22 cellular contexts compared by ENCODE assay signal in genomic region chr14:58987601-58988000, GRCh38.
DNase-seq lines count a peak whose midpoint lies in the region; ATAC-seq and TF ChIP-seq lines count a peak whose summit lies in the region.
"Had no signal": no experiment of that assay in that cellular context is flagged by ENCODE, and none has a peak within 500 bp of the region (broad histone marks: within the 10 kb centered on the region; RNA-seq: fewer than 3 reads in every experiment).

No MANE protein-coding gene starts in this region.

- no peak for TF ChIP-seq CTCF in nephron progenitor cell (IDR thresholded peaks at IDR 0.05)
- TF ChIP-seq CTCF in Caco-2 (IDR thresholded peaks at IDR 0.05; ENCODE audit: insufficient read depth in 1 of 2, low read depth in 1 of 2, low read length in 1 of 2, severe bottlenecking in 1 of 2, unreplicated experiment in 1 of 2) = no peak
- TF ChIP-seq CTCF in GM23338 (conservative IDR thresholded peaks at IDR 0.05; ENCODE audit: low read depth in 2 of 2) = no peak

- peak overlapping the region; percentile 14; the same call in 1 of the 2 replicates for H3K4me3 ChIP-seq in SJCRH30
- no peak overlapping the region for H3K4me3 ChIP-seq in Caco-2 (ENCODE audit: low read depth, low read length)
- no peak overlapping the region for H3K4me3 ChIP-seq in GM23338
- H3K4me3 ChIP-seq: BLaER1, GM12878 had no signal

- H3F3A ChIP-seq in GM23338 (replicated peaks; ENCODE audit: low read depth) = no peaks in the 10 kb centered on the region

- H4K20me1 ChIP-seq in GM23338 (replicated peaks; ENCODE audit: insufficient read depth) = no peaks in the 10 kb centered on the region
- H4K20me1 ChIP-seq: BLaER1 had no signal

- H2AFZ ChIP-seq in GM23338 = no peak overlapping the region

- DNase-seq in LHCN-M2 (ENCODE audit: low read depth) (peak; percentile 91), SJCRH30 (peak; percentile 81 to 91), myocyte (ENCODE audit: low read depth) (peak; percentile 94), nephron progenitor cell (no peak), SW480 (ENCODE audit: low spot score) (no peak), Caco-2 (no peak), GM23338 (ENCODE audit: low spot score) (no peak)
- DNase-seq: 8988T; ACHN; BE2C; C1 segment of cervical spinal cord; Calu3; CD4-positive, alpha-beta memory T cell; CD4-positive, CD25-positive, alpha-beta regulatory T cell; CD8-positive, alpha-beta memory T cell; COR-L47; DMS79 treated with DMSO at 0.1 percent for 48 hours; GF-D8 had no signal

- no peak for ATAC-seq in HG03039 (IDR thresholded peaks at IDR 0.05; ENCODE audit: unreplicated experiment)
- no peak for ATAC-seq in GM23338
- ATAC-seq: GM12878 had no signal

- H3K36me3 Mint-ChIP-seq in nephron progenitor cell (ENCODE audit: low read depth) = no peaks in the 10 kb centered on the region
- no peaks in the 10 kb centered on the region for H3K36me3 Mint-ChIP-seq in Caco-2 (ENCODE audit: insufficient read depth, unreplicated experiment)
- H3K36me3 Mint-ChIP-seq in GM23338 (ENCODE audit: low read depth) = no peaks in the 10 kb centered on the region
- H3K36me3 Mint-ChIP-seq: CD14-positive monocyte; CD4-positive, alpha-beta memory T cell; CD4-positive, CD25-positive, alpha-beta regulatory T cell; CD8-positive, alpha-beta memory T cell had no signal

- H3K79me2 ChIP-seq in GM23338 (replicated peaks; ENCODE audit: insufficient read depth) = no peaks in the 10 kb centered on the region

- H3K9me3 Mint-ChIP-seq in nephron progenitor cell (peaks cover 23% of the 10 kb centered on the region), Caco-2 (ENCODE audit: unreplicated experiment) (no peaks in the 10 kb centered on the region), GM23338 (0 out of 3 replicates have a peak, but pooled peaks cover 3% of the 10 kb centered on the region)

- H3K27me3 Mint-ChIP-seq in nephron progenitor cell (ENCODE audit: low read depth, poor library complexity) (no peaks in the 10 kb centered on the region), Caco-2 (ENCODE audit: insufficient read depth, unreplicated experiment) (peaks cover 6% of the 10 kb centered on the region), GM23338 (ENCODE audit: insufficient read depth, low read depth, poor library complexity) (no peaks in the 10 kb centered on the region)

- H3K27ac Mint-ChIP-seq in nephron progenitor cell (peak overlapping the region; percentile 40), Caco-2 (ENCODE audit: unreplicated experiment) (no peak overlapping the region), GM23338 (no peak overlapping the region)
- H3K27ac Mint-ChIP-seq: CD14-positive monocyte; CD4-positive, alpha-beta memory T cell; CD4-positive, CD25-positive, alpha-beta regulatory T cell; CD8-positive, alpha-beta memory T cell had no signal

- H3K4me3 Mint-ChIP-seq in nephron progenitor cell (no peak overlapping the region), Caco-2 (ENCODE audit: unreplicated experiment) (no peak overlapping the region), GM23338 (no peak overlapping the region)
- H3K4me3 Mint-ChIP-seq: CD14-positive monocyte; CD4-positive, alpha-beta memory T cell; CD4-positive, CD25-positive, alpha-beta regulatory T cell; CD8-positive, alpha-beta memory T cell had no signal

- H3K36me3 ChIP-seq in SJCRH30 = no peaks in the 10 kb centered on the region
- H3K36me3 ChIP-seq in Caco-2 (ENCODE audit: control insufficient read depth, insufficient read depth, low read length) = no peaks in the 10 kb centered on the region
- no peaks in the 10 kb centered on the region for H3K36me3 ChIP-seq in GM23338 (ENCODE audit: insufficient read depth)
- H3K36me3 ChIP-seq: BE2C, BLaER1 had no signal

- intact Hi-C loops in Caco-2 (cut with micrococcal nuclease; ENCODE audit: unreplicated experiment) = no loop called here

- POLR2A ChIA-PET in Caco-2 (lab: Charles Lee) = no interaction called here

- H3K4me1 Mint-ChIP-seq in nephron progenitor cell (no peaks in the 10 kb centered on the region), Caco-2 (ENCODE audit: low read depth, unreplicated experiment) (no peaks in the 10 kb centered on the region), GM23338 (no peaks in the 10 kb centered on the region)
- H3K4me1 Mint-ChIP-seq: CD14-positive monocyte; CD4-positive, alpha-beta memory T cell; CD4-positive, CD25-positive, alpha-beta regulatory T cell; CD8-positive, alpha-beta memory T cell had no signal

- H3K4me2 ChIP-seq in GM23338 = no peak overlapping the region
- H3K4me2 ChIP-seq: BLaER1 had no signal

- H3K4me1 ChIP-seq in SJCRH30 = no peaks in the 10 kb centered on the region
- H3K4me1 ChIP-seq in Caco-2 = no peaks in the 10 kb centered on the region
- H3K4me1 ChIP-seq in GM23338 (ENCODE audit: insufficient read depth) = no peaks in the 10 kb centered on the region
- H3K4me1 ChIP-seq: BE2C, BLaER1 had no signal

- H3K27me3 ChIP-seq in SJCRH30 (no peaks in the 10 kb centered on the region), Caco-2 (replicated peaks; ENCODE audit: control insufficient read depth, insufficient read depth, low read length) (no peaks in the 10 kb centered on the region), GM23338 (ENCODE audit: insufficient read depth) (no peaks in the 10 kb centered on the region)
- H3K27me3 ChIP-seq: BE2C, BLaER1 had no signal

- no TSS peak for BruUV-seq in Caco-2 (replicated peaks; lab: Mats Ljungman, UMichigan)

- CTCF ChIA-PET in Caco-2 (lab: Charles Lee) = no interaction called here

- peak overlapping the region; percentile 18; the same call in 1 of the 2 replicates for H3K27ac ChIP-seq in SJCRH30
- no peak overlapping the region for H3K27ac ChIP-seq in GM23338 (ENCODE audit: low read depth)
- H3K27ac ChIP-seq: BLaER1 had no signal

- H3K9me3 ChIP-seq in SJCRH30 (replicated peaks) (0 out of 2 replicates have a peak, but pooled peaks cover 2% of the 10 kb centered on the region), Caco-2 (no peaks in the 10 kb centered on the region; the same call in 1 of the 2 replicates)
- H3K9me3 ChIP-seq: BE2C, BLaER1 had no signal

- 0 out of 2 replicates have a peak, but pooled peaks cover 5% of the 10 kb centered on the region for H3K9me2 ChIP-seq in GM23338 (ENCODE audit: insufficient read depth)

TF ChIP-seq in GM23338, 12 proteins besides CTCF, POLR2A, EP300 and RAD21 (continues in another document):
- TF ChIP-seq STAT1 (IDR thresholded peaks at IDR 0.05; ENCODE audit: unreplicated experiment) (no peak), REST (IDR thresholded peaks at IDR 0.05; ENCODE audit: unreplicated experiment) (no peak), ZNF331 (CRISPR knock-in tag; IDR thresholded peaks at IDR 0.05; ENCODE audit: low read depth) (no peak), EZH2phosphoT487 (IDR thresholded peaks at IDR 0.05; ENCODE audit: unreplicated experiment) (no peak), NANOG (IDR thresholded peaks at IDR 0.05; ENCODE audit: borderline replicate concordance) (no peak), ZNF114 (CRISPR knock-in tag; IDR thresholded peaks at IDR 0.05) (no peak), POLR2AphosphoS5 (IDR thresholded peaks at IDR 0.05; ENCODE audit: low read depth) (no peak), EZH2 (IDR thresholded peaks at IDR 0.05; ENCODE audit: low read depth, unreplicated experiment) (no peak)
- TF ChIP-seq, protein P1, sequence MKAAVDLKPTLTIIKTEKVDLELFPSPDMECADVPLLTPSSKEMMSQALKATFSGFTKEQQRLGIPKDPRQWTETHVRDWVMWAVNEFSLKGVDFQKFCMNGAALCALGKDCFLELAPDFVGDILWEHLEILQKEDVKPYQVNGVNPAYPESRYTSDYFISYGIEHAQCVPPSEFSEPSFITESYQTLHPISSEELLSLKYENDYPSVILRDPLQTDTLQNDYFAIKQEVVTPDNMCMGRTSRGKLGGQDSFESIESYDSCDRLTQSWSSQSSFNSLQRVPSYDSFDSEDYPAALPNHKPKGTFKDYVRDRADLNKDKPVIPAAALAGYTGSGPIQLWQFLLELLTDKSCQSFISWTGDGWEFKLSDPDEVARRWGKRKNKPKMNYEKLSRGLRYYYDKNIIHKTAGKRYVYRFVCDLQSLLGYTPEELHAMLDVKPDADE (IDR thresholded peaks at IDR 0.05) = no peak

Comparison
In these comparisons a context has a peak if more than half of its experiments do, and no peak if none do; other contexts are left out.
1. DNase-seq: peak in LHCN-M2 (single experiment), SJCRH30 (2 of 2) and myocyte (single experiment); none in nephron progenitor cell (single experiment), SW480 (single experiment), Caco-2 (0 of 2) and GM23338 (single experiment).